1 cellular context compared by ENCODE assay signal in genomic region chr17:13420294-13421277, GRCh38.
TF ChIP-seq lines count a peak whose summit lies in the region.

No MANE protein-coding gene starts in this region.

TF ChIP-seq in HepG2, 621 proteins besides CTCF, POLR2A, EP300 and RAD21 (continued from another document and continues in another):
- TF ChIP-seq ZNF574 (CRISPR knock-in tag; IDR thresholded peaks at IDR 0.05) (no peak), HNF4A (CRISPR knock-in tag; IDR thresholded peaks at IDR 0.05) (peak; percentile 85), ZFP36 (IDR thresholded peaks at IDR 0.05; ENCODE audit: borderline replicate concordance, low read depth, low read length, partially characterized antibody) (no peak), TFDP1 (CRISPR knock-in tag; IDR thresholded peaks at IDR 0.05; ENCODE audit: borderline replicate concordance) (0 out of 2 replicates have a peak, but pooled peaks have one; percentile 15), NFATC3 (CRISPR knock-in tag; IDR thresholded peaks at IDR 0.05) (no peak), ZNF253 (CRISPR knock-in tag; IDR thresholded peaks at IDR 0.05; ENCODE audit: borderline replicate concordance) (no peak), PAXIP1 (CRISPR knock-in tag; conservative IDR thresholded peaks at IDR 0.05) (peak; percentile 77), NCOR1 (IDR thresholded peaks at IDR 0.05; ENCODE audit: borderline replicate concordance, low read length) (peak; percentile 64; the same call in 1 of the 2 replicates), ZNF773 (CRISPR knock-in tag; IDR thresholded peaks at IDR 0.05; ENCODE audit: borderline replicate concordance) (no peak), BHLHE40 (IDR thresholded peaks at IDR 0.05; ENCODE audit: low read length) (0 out of 2 replicates have a peak, but pooled peaks have one; percentile 20), BCL3 (CRISPR knock-in tag; IDR thresholded peaks at IDR 0.05) (no peak), HOXA7 (CRISPR knock-in tag; IDR thresholded peaks at IDR 0.05) (no peak), ZNF567 (CRISPR knock-in tag; IDR thresholded peaks at IDR 0.05; ENCODE audit: borderline replicate concordance) (no peak), ZMYM3 (CRISPR knock-in tag; IDR thresholded peaks at IDR 0.05) (peak; percentile 33; the same call in 1 of the 2 replicates), PTBP1 (IDR thresholded peaks at IDR 0.05; ENCODE audit: low read depth, low read length, poor library complexity, severe bottlenecking) (no peak), MAFG (CRISPR knock-in tag; IDR thresholded peaks at IDR 0.05) (no peak), KLF9 (CRISPR knock-in tag; IDR thresholded peaks at IDR 0.05; ENCODE audit: low read depth) (no peak), ZNF3 (CRISPR knock-in tag; IDR thresholded peaks at IDR 0.05) (peak; percentile 71; the same call in 1 of the 2 replicates), SAFB2 (CRISPR knock-in tag; IDR thresholded peaks at IDR 0.05; ENCODE audit: borderline replicate concordance, low read depth) (no peak), HOXA3 (CRISPR knock-in tag; IDR thresholded peaks at IDR 0.05) (peak; percentile 61), HIVEP1 (CRISPR knock-in tag; IDR thresholded peaks at IDR 0.05) (no peak), MED13 (CRISPR knock-in tag; IDR thresholded peaks at IDR 0.05) (no peak), NFKBIZ (CRISPR knock-in tag; IDR thresholded peaks at IDR 0.05) (0 out of 2 replicates have a peak, but pooled peaks have one; percentile 84), REXO4 (CRISPR knock-in tag; IDR thresholded peaks at IDR 0.05; ENCODE audit: borderline replicate concordance) (no peak), ZNF607 (CRISPR knock-in tag; IDR thresholded peaks at IDR 0.05; ENCODE audit: borderline replicate concordance) (no peak), TCF7L2 (IDR thresholded peaks at IDR 0.05; ENCODE audit: low read depth, low read length) (no peak), AGO2 (optimal IDR thresholded peaks at IDR 0.05; ENCODE audit: low read depth, low read length) (no peak), ATF3 (CRISPR knock-in tag; IDR thresholded peaks at IDR 0.05) (peak; percentile 100), ELF4 (CRISPR knock-in tag; IDR thresholded peaks at IDR 0.05; ENCODE audit: borderline replicate concordance) (no peak), ZNF572 (CRISPR knock-in tag; IDR thresholded peaks at IDR 0.05) (no peak), ASH2L (IDR thresholded peaks at IDR 0.05; ENCODE audit: insufficient read length, low read depth, low read length) (no peak), NFAT5 (CRISPR knock-in tag; IDR thresholded peaks at IDR 0.05) (no peak), ZNF737 (CRISPR knock-in tag; IDR thresholded peaks at IDR 0.05; ENCODE audit: borderline replicate concordance) (no peak), MXD1 (CRISPR knock-in tag; IDR thresholded peaks at IDR 0.05) (no peak), ZNF746 (CRISPR knock-in tag; IDR thresholded peaks at IDR 0.05) (no peak), HMGXB4 (CRISPR knock-in tag; IDR thresholded peaks at IDR 0.05; ENCODE audit: borderline replicate concordance in 1 of 2, low read depth in 1 of 2) (no peak; a peak in 1 of 4 replicates), KLF11 (CRISPR knock-in tag; IDR thresholded peaks at IDR 0.05) (no peak), ZUFSP (CRISPR knock-in tag; IDR thresholded peaks at IDR 0.05; ENCODE audit: borderline replicate concordance) (no peak), ZNF850 (CRISPR knock-in tag; conservative IDR thresholded peaks at IDR 0.05) (no peak), NR2F2 (IDR thresholded peaks at IDR 0.05; ENCODE audit: borderline replicate concordance, low read depth) (no peak), KDM5A (IDR thresholded peaks at IDR 0.05; ENCODE audit: borderline replicate concordance, low read length) (no peak)
